In the genomic region with DNA sequence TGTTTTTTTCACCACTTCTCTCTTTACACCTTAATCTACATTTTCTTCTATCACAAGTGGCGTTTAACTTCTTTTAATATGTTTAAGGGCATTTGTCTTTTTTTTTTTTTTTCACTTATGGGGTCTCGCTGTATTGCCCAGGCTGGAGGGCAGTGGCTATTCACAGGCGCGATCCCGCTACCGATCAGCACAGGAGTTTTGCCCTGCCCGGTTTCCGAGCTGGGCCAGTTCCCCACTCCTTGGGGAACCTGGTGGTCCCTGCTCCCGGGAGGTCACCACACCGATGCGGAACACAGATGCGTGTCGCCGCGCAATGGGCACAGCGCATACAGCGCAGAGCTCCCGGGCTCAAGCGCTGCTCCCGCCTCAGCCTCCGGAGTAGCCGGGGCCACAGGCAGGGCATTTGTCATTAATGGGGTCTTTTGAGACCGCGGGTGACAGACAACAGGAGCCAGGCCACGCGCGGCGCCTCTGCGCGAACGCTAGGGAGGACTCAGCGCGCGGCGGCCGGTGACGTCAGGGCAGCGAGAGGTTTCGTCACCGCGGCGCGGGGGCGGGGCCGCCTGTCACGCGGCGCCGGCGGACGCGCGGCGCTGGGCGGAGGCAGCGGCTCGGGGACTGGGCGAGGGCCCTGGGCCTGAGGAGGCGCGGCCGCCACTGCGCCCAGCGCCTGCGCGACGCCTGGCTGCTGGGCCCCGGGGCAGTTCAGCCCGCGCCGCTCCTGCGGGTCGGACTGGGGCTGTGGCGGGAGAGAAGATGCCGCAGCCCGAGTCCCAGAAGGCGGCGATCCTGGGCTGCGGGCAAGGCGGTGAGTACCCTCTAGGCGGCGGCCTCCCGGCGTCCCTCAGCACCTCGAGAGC, we compare ENCODE assay signal across 8 cellular contexts. TPM values are rescaled to one million over a fixed set of nuclear protein-coding genes. Genes with fewer than 3 reads are reported as not detected.
DNase-seq lines count a peak whose midpoint lies in the region; ATAC-seq and TF ChIP-seq lines count a peak whose summit lies in the region.

Gene GALNT11 (plus strand): TSS at position 598 of the 860 bp plus-strand sequence. CDS start 68,554 bp downstream, outside the sequence.

- DNase-seq in GDM1 (lab: John Stamatoyannopoulos, UW) (peak; percentile 90), GOT3 (lab: John Stamatoyannopoulos, UW) (peak; percentile 58), LNCaP clone FGC (ENCODE audit: low read depth) (no peak), SKM-1 (lab: John Stamatoyannopoulos, UW; ENCODE audit: unreplicated experiment) (peak; percentile 23), glomerular visceral epithelial cell (ENCODE audit: extremely low spot score) (peak; percentile 82), osteocyte (ENCODE audit: extremely low spot score, unreplicated experiment) (peak; percentile 95), thoracic aorta (ENCODE audit: low spot score) (peak; percentile 25)

- H3K27me3 Mint-ChIP-seq in activated naive CD8-positive, alpha-beta T cell: no peaks in the 10 kb centered on the region
- peaks cover 8% of the 10 kb centered on the region for H3K27me3 Mint-ChIP-seq in osteocyte (ENCODE audit: unreplicated experiment)

- H3K27me3 ChIP-seq in thoracic aorta (replicated peaks; ENCODE audit: insufficient read depth): no peaks in the 10 kb centered on the region

- peaks cover 44% of the 10 kb centered on the region for H3K4me1 Mint-ChIP-seq in activated naive CD8-positive, alpha-beta T cell (ENCODE audit: low read depth)
- H3K4me1 Mint-ChIP-seq in osteocyte (ENCODE audit: unreplicated experiment): peaks cover 14% of the 10 kb centered on the region

- peak within 1 kb of the TSS; percentile 79 for H3K4me3 ChIP-seq in LNCaP clone FGC (ENCODE audit: low read depth, low read length)
- H3K4me3 ChIP-seq in thoracic aorta: peak within 1 kb of the TSS; percentile 91

- peak within 1 kb of the TSS; percentile 87 for H3K4me3 Mint-ChIP-seq in activated naive CD8-positive, alpha-beta T cell
- peak within 1 kb of the TSS; percentile 86 for H3K4me3 Mint-ChIP-seq in osteocyte (ENCODE audit: unreplicated experiment)

- H3K9me3 Mint-ChIP-seq in activated naive CD8-positive, alpha-beta T cell (ENCODE audit: low read depth): no peaks in the 10 kb centered on the region
- H3K9me3 Mint-ChIP-seq in osteocyte (ENCODE audit: unreplicated experiment): no peaks in the 10 kb centered on the region

- peak within 1 kb of the TSS; percentile 88 for H3K27ac Mint-ChIP-seq in activated naive CD8-positive, alpha-beta T cell
- H3K27ac Mint-ChIP-seq in osteocyte (ENCODE audit: unreplicated experiment): peak within 1 kb of the TSS; percentile 89

- peaks cover 14% of the 10 kb centered on the region for H3K36me3 Mint-ChIP-seq in activated naive CD8-positive, alpha-beta T cell
- peaks cover 6% of the 10 kb centered on the region for H3K36me3 Mint-ChIP-seq in osteocyte (ENCODE audit: unreplicated experiment)

- TF ChIP-seq CTCF in LNCaP clone FGC (IDR thresholded peaks at IDR 0.05; ENCODE audit: control insufficient read depth, extremely low read depth, insufficient read depth): peak; percentile 38
- peak; percentile 56 for TF ChIP-seq CTCF in osteocyte (IDR thresholded peaks at IDR 0.05)
- TF ChIP-seq CTCF in thoracic aorta (IDR thresholded peaks at IDR 0.05): peak; percentile 3

- no peaks in the 10 kb centered on the region for H3K36me3 ChIP-seq in thoracic aorta

- H3K4me1 ChIP-seq in thoracic aorta (ENCODE audit: control insufficient read depth in 1 of 2, low read depth in 2 of 2): peaks cover 8 to 10% of the 10 kb centered on the region in 2 donors

- no peaks in the 10 kb centered on the region for H3K9me3 ChIP-seq in thoracic aorta

- peak; percentile 95 for ATAC-seq in thoracic aorta (ENCODE audit: insufficient number of reproducible peaks, low FRiP score, low read depth)

- H3K27ac ChIP-seq in thoracic aorta: peak within 1 kb of the TSS; percentile 55 to 73

RNA-seq across cellular contexts. Expression of gene GALNT11, which starts in this region (rescaled TPM):
- 34.1 and 42.8 TPM in 2 replicates for total RNA-seq in osteocyte
- 10 to 100 TPM; 30.1 to 47.7 TPM for total RNA-seq in thoracic aorta

Comparison
In these comparisons a context has a peak if more than half of its experiments do, and no peak if none do; other contexts are left out.
1. CTCF ChIP-seq: peak in every context shown above with its lines; median percentile 56 in osteocyte; 38 in LNCaP clone FGC; 3 in thoracic aorta.